21 cellular contexts compared by ENCODE assay signal in the genomic region with DNA sequence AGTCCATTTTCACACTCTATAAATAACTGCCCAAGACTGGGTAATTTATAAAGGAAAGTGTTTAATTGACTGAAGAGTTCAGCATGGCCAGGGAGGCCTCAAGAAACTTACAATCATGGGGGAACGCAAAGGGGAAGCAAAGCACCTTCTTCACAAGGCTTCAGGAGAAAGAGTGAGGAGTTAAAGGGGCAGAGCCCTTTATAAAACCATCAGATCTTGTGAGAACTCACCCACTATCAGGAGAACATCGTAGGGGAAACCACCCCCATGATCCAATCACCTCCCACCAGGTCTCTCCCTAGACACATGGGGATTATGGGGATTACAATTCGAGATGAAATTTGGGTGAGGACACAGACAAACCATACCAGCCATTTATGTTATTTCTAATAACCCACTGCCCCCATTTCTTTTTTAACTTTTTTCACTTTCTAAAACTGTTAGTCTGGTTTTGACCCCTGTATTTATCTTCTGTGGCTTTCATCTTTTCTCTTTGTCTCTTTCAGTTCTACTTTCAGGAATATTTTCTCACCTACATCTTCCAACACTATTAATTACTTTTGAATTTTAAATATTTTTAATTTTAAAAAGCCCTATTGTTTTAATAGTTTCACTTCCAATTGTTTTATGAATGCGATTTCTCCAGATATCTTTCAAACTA.
"Had no signal": no experiment of that assay in that cellular context is flagged by ENCODE, and none has a peak within 500 bp of the region (broad histone marks: within the 10 kb centered on the region; RNA-seq: fewer than 3 reads in every experiment).

No MANE protein-coding gene starts in this region.

- H3K4me3 Mint-ChIP-seq: mesothelial cell of epicardium; naive B cell; natural killer cell; nephron progenitor cell; neural progenitor cell; stimulated activated effector memory CD8-positive, alpha-beta T cell treated with anti-CD3 and anti-CD28 coated beads, Interleukin-12 subunit alpha, Interleukin-12 subunit beta, amount 100 ng/mL, for 72 hours; stimulated activated naive CD8-positive, alpha-beta T cell treated with anti-CD3 and anti-CD28 coated beads, Interleukin-15, amount 100 ng/mL, for 72 hours; type B pancreatic cell had no signal

- H3K9me3 ChIP-seq: neutrophil had no signal

- DNase-seq: islet precursor cell; left ventricle myocardium inferior; mesendoderm; naive B cell; natural killer cell; nephron progenitor cell; occipital lobe; right cardiac atrium; sigmoid colon; small intestine; spleen; stimulated activated CD4-positive, alpha-beta T cell treated with anti-CD3 and anti-CD28 coated beads, Interleukin-4, amount 100 ng/mL, for 24 hours; stimulated activated naive CD4-positive, alpha-beta T cell treated with Interleukin-2 at 50 U/mL for 16 hours; stimulated activated naive CD8-positive, alpha-beta T cell treated with anti-CD3 and anti-CD28 coated beads, Interleukin-15, amount 100 ng/mL, for 72 hours; substantia nigra; uterus had no signal

- H3K27ac Mint-ChIP-seq: mesothelial cell of epicardium; naive B cell; natural killer cell; nephron progenitor cell; neural progenitor cell; stimulated activated effector memory CD8-positive, alpha-beta T cell treated with anti-CD3 and anti-CD28 coated beads, Interleukin-12 subunit alpha, Interleukin-12 subunit beta, amount 100 ng/mL, for 72 hours; stimulated activated naive CD8-positive, alpha-beta T cell treated with anti-CD3 and anti-CD28 coated beads, Interleukin-15, amount 100 ng/mL, for 72 hours; type B pancreatic cell had no signal

- H3K9me3 Mint-ChIP-seq: type B pancreatic cell had no signal

- ATAC-seq: natural killer cell; right cardiac atrium; stimulated activated effector memory CD8-positive, alpha-beta T cell treated with anti-CD3 and anti-CD28 coated beads, Interleukin-12 subunit alpha, Interleukin-12 subunit beta, amount 100 ng/mL, for 72 hours; stimulated activated naive CD8-positive, alpha-beta T cell treated with anti-CD3 and anti-CD28 coated beads, Interleukin-15, amount 100 ng/mL, for 72 hours had no signal

- H3K4me1 Mint-ChIP-seq: mesothelial cell of epicardium, natural killer cell, nephron progenitor cell, neural progenitor cell had no signal

- H3K27me3 Mint-ChIP-seq: naive B cell; stimulated activated naive CD8-positive, alpha-beta T cell treated with anti-CD3 and anti-CD28 coated beads, Interleukin-15, amount 100 ng/mL, for 72 hours; type B pancreatic cell had no signal
